In the genomic region with DNA sequence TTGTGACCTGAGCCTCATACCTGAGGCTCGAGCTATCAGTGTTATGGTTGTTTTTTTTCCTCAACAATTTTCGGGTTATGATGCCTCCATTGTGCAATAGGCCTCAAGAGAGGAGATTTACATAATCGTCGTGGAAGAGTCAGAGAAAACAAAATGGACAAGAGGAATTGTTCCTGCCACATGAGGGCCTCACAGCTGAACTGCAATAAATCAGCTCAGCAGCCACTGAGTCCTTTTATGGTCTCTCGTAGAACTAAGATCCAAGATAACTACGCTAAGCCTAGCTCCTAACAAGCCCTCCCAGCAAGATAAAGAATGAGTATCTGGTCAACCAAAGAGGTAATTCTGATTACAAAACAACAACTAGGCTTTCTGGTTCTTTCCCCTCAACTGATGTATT, we compare ENCODE assay signal across 17 cellular contexts.
DNase-seq lines count a peak whose midpoint lies in the region; ATAC-seq, FAIRE-seq and TF ChIP-seq lines count a peak whose summit lies in the region.
"Had no signal": no experiment of that assay in that cellular context is flagged by ENCODE, and none has a peak within 500 bp of the region (broad histone marks: within the 10 kb centered on the region; RNA-seq: fewer than 3 reads in every experiment).

No MANE protein-coding gene starts in this region.

- H3K27me3 ChIP-seq in small intestine (ENCODE audit: control insufficient read depth in 2 of 2, insufficient read depth in 2 of 2, low read length in 2 of 2): no peaks in the 10 kb centered on the region
- H3K27me3 ChIP-seq: ascending aorta, neutrophil, stomach had no signal

- H3K9me3 ChIP-seq in small intestine (ENCODE audit: control insufficient read depth, low read depth): no peaks in the 10 kb centered on the region
- H3K9me3 ChIP-seq: ascending aorta, neutrophil, stomach had no signal

- WGBS in small intestine, 3 donors: 6 to 31% (median 18%) methylated on average over 6 of the region's 6 CpGs

- in situ Hi-C loops in GM13977 (cut with MboI; ENCODE audit: low pct_unique_long_range_greater_than_20kb, low sequenced_read_pairs, unreplicated experiment): no loop called here

- FAIRE-seq in small intestine (lab: Jason Lieb, UNC): no peak

- ATAC-seq in left lobe of liver: peak; percentile 53
- no peak for ATAC-seq in HG02852 (IDR thresholded peaks at IDR 0.05; ENCODE audit: unreplicated experiment)

- no peak overlapping the region for H3K4me3 ChIP-seq in small intestine (ENCODE audit: low read depth in 1 of 2, low read length in 2 of 2)
- H3K4me3 ChIP-seq: ascending aorta, GM23248, stomach had no signal

- TF ChIP-seq CTCF in GM13977 (IDR thresholded peaks at IDR 0.05; ENCODE audit: extremely low read depth, insufficient read depth, missing control alignments): no peak

- H3K4me1 ChIP-seq in small intestine (ENCODE audit: control insufficient read depth in 2 of 2, insufficient read depth in 1 of 2, low read depth in 1 of 2, low read length in 1 of 2): no peaks in the 10 kb centered on the region
- H3K4me1 ChIP-seq: ascending aorta had no signal

- H3K27ac ChIP-seq in small intestine (ENCODE audit: low read depth in 1 of 2, low read length in 1 of 2): no peak overlapping the region
- H3K27ac ChIP-seq: ascending aorta, GM23248, neutrophil had no signal

- no peaks in the 10 kb centered on the region for H3K36me3 ChIP-seq in small intestine (ENCODE audit: control insufficient read depth in 2 of 2, insufficient read depth in 2 of 2, low read length in 2 of 2)
- H3K36me3 ChIP-seq: ascending aorta, neutrophil, stomach had no signal

- DNase-seq in HuH-7 (ENCODE audit: low spot score) (peak; percentile 46), astrocyte of the hippocampus (ENCODE audit: low read depth, low spot score) (peak; percentile 19), left lobe of liver (ENCODE audit: low spot score) (no peak), small intestine (peak; percentile 69), GM13977 (ENCODE audit: low spot score) (no peak)
- no peak for DNase-seq in activated CD4-positive, CD25-positive, alpha-beta regulatory T cell (lab: John Stamatoyannopoulos, UW)
- DNase-seq: activated CD8-positive, alpha-beta memory T cell treated with anti-CD3 and anti-CD28 coated beads, Interleukin-2, amount 50 U/mL, for 4 hours; COR-L47; GM23248; immature natural killer cell; Kasumi-1; NCI-H226; stimulated activated CD4-positive, alpha-beta T cell treated with anti-CD3 and anti-CD28 coated beads, Interleukin-4, amount 100 ng/mL, for 1 hour; stomach had no signal

Comparison
In these comparisons a context has a peak if more than half of its experiments do, and no peak if none do; other contexts are left out.
1. DNase-seq: peak in HuH-7 (single experiment), astrocyte of the hippocampus (single experiment) and small intestine (single experiment); none in left lobe of liver (single experiment), GM13977 (single experiment) and activated CD4-positive, CD25-positive, alpha-beta regulatory T cell (0 of 4).